ENCODE assay signal across 1 cellular context in genomic region chr11:129996113-129996870, GRCh38.
TF ChIP-seq lines count a peak whose summit lies in the region.

No MANE protein-coding gene starts in this region.

TF ChIP-seq in GM23338, 12 proteins besides CTCF, POLR2A, EP300 and RAD21 (continued from another document):
- no peak for TF ChIP-seq ZNF462 (CRISPR knock-in tag; IDR thresholded peaks at IDR 0.05)
- TF ChIP-seq REST (IDR thresholded peaks at IDR 0.05; ENCODE audit: unreplicated experiment): no peak
- no peak for TF ChIP-seq NANOG (IDR thresholded peaks at IDR 0.05; ENCODE audit: borderline replicate concordance)
- TF ChIP-seq STAT1 (IDR thresholded peaks at IDR 0.05; ENCODE audit: unreplicated experiment): no peak
- no peak for TF ChIP-seq EZH2phosphoT487 (IDR thresholded peaks at IDR 0.05; ENCODE audit: unreplicated experiment)
- TF ChIP-seq POLR2AphosphoS5 (IDR thresholded peaks at IDR 0.05; ENCODE audit: low read depth): no peak
- TF ChIP-seq ZNF114 (CRISPR knock-in tag; IDR thresholded peaks at IDR 0.05): no peak
